Comparison of ENCODE assay signal across 8 cellular contexts in genomic region chr21:34669149-34669879, GRCh38. TPM values are rescaled to one million over a fixed set of nuclear protein-coding genes. Genes with fewer than 3 reads are reported as not detected.
A peak's percentile ranks its signal among the peaks of the same experiment; 100 is the strongest.
DNase-seq lines count a peak whose midpoint lies in the region; ATAC-seq lines count a peak whose summit lies in the region.

No MANE protein-coding gene starts in this region.

- WGBS in iPS DF 6.9 (ENCODE audit: insufficient coverage, insufficient read length) = no CpG with 5 or more reads among the region's 74 CpGs

- H3K4me1 Mint-ChIP-seq in activated CD4-positive, alpha-beta memory T cell treated with anti-CD3 and anti-CD28 coated beads, Interleukin-2, amount 10 ng/mL, durations not matched to agents 7 days and 5 days = peaks cover 9% of the 10 kb centered on the region

- peak overlapping the region; percentile 38 for H3K4me3 ChIP-seq in iPS DF 6.9 (ENCODE audit: low read length)

- peak overlapping the region; percentile 4 for H3K4me3 Mint-ChIP-seq in activated CD4-positive, alpha-beta memory T cell treated with anti-CD3 and anti-CD28 coated beads, Interleukin-2, amount 10 ng/mL, durations not matched to agents 7 days and 5 days

- CTCF ChIA-PET in activated CD4-positive, alpha-beta memory T cell treated with anti-CD3 and anti-CD28 coated beads, Interleukin-2, amount 10 ng/mL, durations not matched to agents 7 days and 5 days (lab: Charles Lee) = no interaction called here

- POLR2A ChIA-PET in activated CD4-positive, alpha-beta memory T cell treated with anti-CD3 and anti-CD28 coated beads, Interleukin-2, amount 10 ng/mL, durations not matched to agents 7 days and 5 days (lab: Charles Lee) = no interaction called here

- H3K36me3 ChIP-seq in iPS DF 6.9 (ENCODE audit: control insufficient read depth, insufficient read depth, low read length) = no peaks in the 10 kb centered on the region

- intact Hi-C loops in Right ventricle myocardium inferior (cut with DNase I) = no loop called here
- intact Hi-C loops in cardiac septum (cut with DNase I) = no loop called here

- ATAC-seq in Right ventricle myocardium inferior (peak; percentile 53), HG03378 (IDR thresholded peaks at IDR 0.05; ENCODE audit: unreplicated experiment) (no peak)

- DNase-seq in Right ventricle myocardium inferior (ENCODE audit: missing footprints) = no peak
- DNase-seq in cardiac septum (ENCODE audit: low spot score) = no peak
- DNase-seq in activated CD4-positive, alpha-beta memory T cell treated with anti-CD3 and anti-CD28 coated beads, Interleukin-2, amount 10 ng/mL, durations not matched to agents 7 days and 5 days = no peak
- DNase-seq in iPS DF 6.9 (ENCODE audit: low read depth, low spot score) = no peak
- DNase-seq in stimulated activated CD4-positive, alpha-beta T cell treated with anti-CD3 and anti-CD28 coated beads, Interleukin-4, amount 100 ng/mL, for 4 hours = peak; percentile 9 to 24
- DNase-seq in NCI-H128 (lab: John Stamatoyannopoulos, UW; ENCODE audit: unreplicated experiment) = no peak
- no peak for DNase-seq in GM19238 (ENCODE audit: insufficient read length, low spot score)

- H3K27ac Mint-ChIP-seq in activated CD4-positive, alpha-beta memory T cell treated with anti-CD3 and anti-CD28 coated beads, Interleukin-2, amount 10 ng/mL, durations not matched to agents 7 days and 5 days = no peak overlapping the region

- no peaks in the 10 kb centered on the region; the same call in 1 of the 2 replicates for H3K4me1 ChIP-seq in iPS DF 6.9 (ENCODE audit: control insufficient read depth, insufficient read depth, low read length)

- H3K27me3 Mint-ChIP-seq in activated CD4-positive, alpha-beta memory T cell treated with anti-CD3 and anti-CD28 coated beads, Interleukin-2, amount 10 ng/mL, durations not matched to agents 7 days and 5 days = peaks cover 71% of the 10 kb centered on the region

- no peaks in the 10 kb centered on the region for H3K9me3 Mint-ChIP-seq in activated CD4-positive, alpha-beta memory T cell treated with anti-CD3 and anti-CD28 coated beads, Interleukin-2, amount 10 ng/mL, durations not matched to agents 7 days and 5 days

- H3K36me3 Mint-ChIP-seq in activated CD4-positive, alpha-beta memory T cell treated with anti-CD3 and anti-CD28 coated beads, Interleukin-2, amount 10 ng/mL, durations not matched to agents 7 days and 5 days (ENCODE audit: low read depth) = no peaks in the 10 kb centered on the region

- peaks cover 17% of the 10 kb centered on the region for H3K27me3 ChIP-seq in iPS DF 6.9 (ENCODE audit: control insufficient read depth, insufficient read depth, low read length)

- no peak overlapping the region for H3K27ac ChIP-seq in iPS DF 6.9 (ENCODE audit: low read length)

- H3K9me3 ChIP-seq in iPS DF 6.9 (ENCODE audit: control insufficient read depth, insufficient read depth, low read length) = no peaks in the 10 kb centered on the region

RNA-seq across cellular contexts. Expression of gene CLIC6, which starts 0.5 kb away (rescaled TPM):
- total RNA-seq in Right ventricle myocardium inferior = 6.8 TPM
- total RNA-seq in cardiac septum = 8.9 TPM
- total RNA-seq in activated CD4-positive, alpha-beta memory T cell treated with anti-CD3 and anti-CD28 coated beads, Interleukin-2, amount 10 ng/mL, durations not matched to agents 7 days and 5 days = under 1 TPM in 1 of 2 experiments, not detected in 1; 0.08 TPM

RNA-seq across cellular contexts. Expression of gene RCAN1, which starts 54.4 kb away (rescaled TPM):
- total RNA-seq in Right ventricle myocardium inferior = 36.5 TPM
- total RNA-seq in cardiac septum = 158 TPM
- 1 to 10 TPM; 8.3 to 8.8 TPM for total RNA-seq in activated CD4-positive, alpha-beta memory T cell treated with anti-CD3 and anti-CD28 coated beads, Interleukin-2, amount 10 ng/mL, durations not matched to agents 7 days and 5 days

Comparison
In these comparisons a context has a peak if more than half of its experiments do, and no peak if none do; other contexts are left out.
1. DNase-seq: peak in stimulated activated CD4-positive, alpha-beta T cell treated with anti-CD3 and anti-CD28 coated beads, Interleukin-4, amount 100 ng/mL, for 4 hours (2 of 2); none in Right ventricle myocardium inferior (single experiment), cardiac septum (single experiment), activated CD4-positive, alpha-beta memory T cell treated with anti-CD3 and anti-CD28 coated beads, Interleukin-2, amount 10 ng/mL, durations not matched to agents 7 days and 5 days (single experiment), iPS DF 6.9 (single experiment), NCI-H128 (single experiment) and GM19238 (single experiment).